Comparison of ENCODE assay signal across 8 cellular contexts in genomic region chr9:113621309-113621791, GRCh38.
A peak's percentile ranks its signal among the peaks of the same experiment; 100 is the strongest.
DNase-seq lines count a peak whose midpoint lies in the region; TF ChIP-seq lines count a peak whose summit lies in the region.

No MANE protein-coding gene starts in this region.

- TF ChIP-seq EP300 in ovary (IDR thresholded peaks at IDR 0.05) = no peak

- H3K4me1 ChIP-seq in SJCRH30 = peaks cover 87% of the 10 kb centered on the region
- peaks cover 15% of the 10 kb centered on the region for H3K4me1 ChIP-seq in ovary (ENCODE audit: insufficient read depth)

- intact Hi-C loops in ovary (cut with DNase I) = no loop called here

- 11 to 14% (median 13%) methylated on average over 14 of the region's 14 CpGs for WGBS in ovary, 3 donors

- TF ChIP-seq POLR2A in ovary (IDR thresholded peaks at IDR 0.05) = no peak

- POLR2A ChIA-PET in BJ (lab: Charles Lee) = interaction anchor here (1.2 kb wide), 1 partner anchor 22 kb away, joined by 3 read pairs; no protein-coding TSS in a partner anchor

- no peak overlapping the region for H3K4me3 ChIP-seq in BJ (ENCODE audit: low read depth, low read length)
- H3K4me3 ChIP-seq in SJCRH30 = no peak overlapping the region
- no peak overlapping the region for H3K4me3 ChIP-seq in ovary

- H3K27me3 ChIP-seq in BJ (ENCODE audit: control insufficient read depth, insufficient read depth, low read length) = no peaks in the 10 kb centered on the region
- H3K27me3 ChIP-seq in SJCRH30 = no peaks in the 10 kb centered on the region
- H3K27me3 ChIP-seq in ovary = no peaks in the 10 kb centered on the region

- H3K36me3 ChIP-seq in BJ (ENCODE audit: control insufficient read depth, insufficient read depth, low read length) (no peaks in the 10 kb centered on the region), SJCRH30 (no peaks in the 10 kb centered on the region), ovary (no peaks in the 10 kb centered on the region)

- DNase-seq in BJ (ENCODE audit: low read depth) (peak; percentile 86), SJCRH30 (peak; percentile 58 to 63), foreskin melanocyte (peak; percentile 85), ovary (peak in 4 of 5 donors; percentile 50 to 68 (median 56)), activated gamma-delta T cell treated with Interleukin-2 at 50 U/mL for 16 hours (no peak), C1 segment of cervical spinal cord (lab: John Stamatoyannopoulos, UW) (no peak), NCI-H2196 (lab: John Stamatoyannopoulos, UW; ENCODE audit: unreplicated experiment) (no peak), NCI-H526 (lab: John Stamatoyannopoulos, UW) (no peak)

- CTCF ChIA-PET in BJ (lab: Yijun Ruan, JAX) = interaction anchor here (1.2 to 1.9 kb wide), 8 partner anchors 15 to 220 kb away, joined by 3 to 10 read pairs (median 5); partner anchors contain the start of gene ALAD

- no peak for TF ChIP-seq CTCF in BJ (IDR thresholded peaks at IDR 0.05; ENCODE audit: insufficient read depth, low read depth, low read length)
- no peak for TF ChIP-seq CTCF in ovary (IDR thresholded peaks at IDR 0.05)

- no peaks in the 10 kb centered on the region for H3K9me3 ChIP-seq in SJCRH30 (replicated peaks)
- no peaks in the 10 kb centered on the region for H3K9me3 ChIP-seq in ovary

- H3K27ac ChIP-seq in SJCRH30 (peak overlapping the region; percentile 74), ovary (peak overlapping the region; percentile 35 to 56)

Comparison
In these comparisons a context has a peak if more than half of its experiments do, and no peak if none do; other contexts are left out.
1. DNase-seq: peak in BJ (single experiment), SJCRH30 (2 of 2), foreskin melanocyte (single experiment) and ovary (4 of 5); none in activated gamma-delta T cell treated with Interleukin-2 at 50 U/mL for 16 hours (single experiment), C1 segment of cervical spinal cord (0 of 14), NCI-H2196 (single experiment) and NCI-H526 (0 of 2).